Comparison of ENCODE assay signal across 11 cellular contexts in genomic region chr19:46374526-46375475, GRCh38. TPM values are rescaled to one million over a fixed set of nuclear protein-coding genes. Genes with fewer than 3 reads are reported as not detected.
A peak's percentile ranks its signal among the peaks of the same experiment; 100 is the strongest.
DNase-seq lines count a peak whose midpoint lies in the region; ATAC-seq and TF ChIP-seq lines count a peak whose summit lies in the region.
"Had no signal": no experiment of that assay in that cellular context is flagged by ENCODE, and none has a peak within 500 bp of the region (broad histone marks: within the 10 kb centered on the region; RNA-seq: fewer than 3 reads in every experiment).

No MANE protein-coding gene starts in this region.

- H3K9me3 ChIP-seq in mammary epithelial cell (replicated peaks; ENCODE audit: insufficient read depth, low read length) (no peaks in the 10 kb centered on the region), tibial artery (no peaks in the 10 kb centered on the region)

- CTCF ChIA-PET in mammary epithelial cell (lab: Charles Lee; ENCODE audit: low non-redundant PET), result no interaction called here

- no peak overlapping the region for H2AFZ ChIP-seq in mammary epithelial cell (ENCODE audit: low read depth, low read length)

- no peaks in the 10 kb centered on the region for H3K27me3 ChIP-seq in mammary epithelial cell (ENCODE audit: insufficient read depth, low read length)
- no peaks in the 10 kb centered on the region for H3K27me3 ChIP-seq in tibial artery

- 82% methylated on average over 17 of the region's 21 CpGs for WGBS in mammary epithelial cell (ENCODE audit: low coverage, missing lambda C conversion rate)

- H3K36me3 ChIP-seq in mammary epithelial cell (ENCODE audit: insufficient read depth, low read length) (peaks cover 10% of the 10 kb centered on the region), tibial artery (peaks cover 16 to 37% (median 20%) of the 10 kb centered on the region in 3 donors)

- no TSS peak for BruUV-seq in mammary epithelial cell (replicated peaks; lab: Mats Ljungman, UMichigan)

- no peaks in the 10 kb centered on the region for H4K20me1 ChIP-seq in mammary epithelial cell (ENCODE audit: insufficient read depth, low read length)

- peak overlapping the region; percentile 9 for H3K27ac ChIP-seq in mammary epithelial cell (ENCODE audit: insufficient read depth, low read depth, low read length)
- peak overlapping the region; percentile 50 to 75 for H3K27ac ChIP-seq in tibial artery
- H3K27ac ChIP-seq: KMS-11 had no signal

- TF ChIP-seq CTCF in mammary epithelial cell (conservative IDR thresholded peaks at IDR 0.05 in 1 of 2, IDR thresholded peaks at IDR 0.05 in 1 of 2; ENCODE audit: extremely low read depth in 1 of 2, insufficient read depth in 1 of 2, low read depth in 1 of 2, low read length in 2 of 2), result no peak
- no peak for TF ChIP-seq CTCF in tibial artery (IDR thresholded peaks at IDR 0.05)

- H3K4me3 ChIP-seq in mammary epithelial cell (replicated peaks in 1 of 3; ENCODE audit: insufficient read depth in 1 of 3, low read depth in 2 of 3, low read length in 3 of 3) (no peak overlapping the region), tibial artery (no peak overlapping the region)

- intact Hi-C loops in cardiac septum (cut with DNase I), result no loop called here
- intact Hi-C loops in left ventricle myocardium superior (cut with micrococcal nuclease), result no loop called here
- intact Hi-C loops in mammary epithelial cell (cut with micrococcal nuclease), result loop anchor here (5.0 to 10.0 kb wide), 2 partner anchors 92 to 290 kb away; no protein-coding TSS in a partner anchor
- intact Hi-C loops in tibial artery (cut with DNase I; ENCODE audit: low total_unique reads), result no loop called here

- no peak for ATAC-seq in left ventricle myocardium superior
- ATAC-seq: activated T-cell treated with anti-CD3 and anti-CD28 coated beads, Interleukin-2, amount 50 U/mL, for 72 hours had no signal

- peaks cover 42% of the 10 kb centered on the region for H3K79me2 ChIP-seq in mammary epithelial cell (ENCODE audit: insufficient read depth, low read length)

- DNase-seq in cardiac septum (ENCODE audit: low spot score) (peak; percentile 70), left ventricle myocardium superior (no peak), mammary epithelial cell (no peak), mesenteric fat pad (ENCODE audit: low spot score) (peak; percentile 55), tibial artery (peak in 1 of 2 donors; percentile 44), mucosa of gallbladder (ENCODE audit: low spot score) (no peak), NOMO-1 (lab: John Stamatoyannopoulos, UW; ENCODE audit: unreplicated experiment in 2 of 2) (no peak), NCI-H2227 (lab: John Stamatoyannopoulos, UW; ENCODE audit: unreplicated experiment) (no peak)
- DNase-seq: activated T-cell treated with anti-CD3 and anti-CD28 coated beads, Interleukin-2, amount 50 U/mL, for 72 hours; stimulated activated CD4-positive, alpha-beta T cell treated with anti-CD3 and anti-CD28 coated beads, Interleukin-15, amount 100 ng/mL, for 24 hours had no signal

- H3K9ac ChIP-seq in mammary epithelial cell (ENCODE audit: insufficient read depth, low read length), result no peak overlapping the region
- H3K9ac ChIP-seq: KMS-11 had no signal

- peak overlapping the region; percentile 91 for H3K4me2 ChIP-seq in mammary epithelial cell (ENCODE audit: insufficient read depth, low read depth, low read length)
- H3K4me2 ChIP-seq: KMS-11 had no signal

- in situ Hi-C loops in mammary epithelial cell (cut with MboI; ENCODE audit: low sequenced_read_pairs in 2 of 2), result loop anchor here in 1 of 2 donors (10.0 kb wide), 1 partner anchor 90 kb away; no protein-coding TSS in a partner anchor

- dilution Hi-C loops in mammary epithelial cell (cut with HindIII; ENCODE audit: low sequenced_read_pairs), result loop anchor here (5.0 kb wide), 1 partner anchor 92 kb away; no protein-coding TSS in a partner anchor

- peaks cover 38% of the 10 kb centered on the region for H3K4me1 ChIP-seq in mammary epithelial cell (ENCODE audit: insufficient read depth, low read length)
- H3K4me1 ChIP-seq in tibial artery, result peaks cover 5 to 66% (median 48%) of the 10 kb centered on the region in 4 donors

RNA-seq across cellular contexts. Expression of gene PPP5C, which starts 27.9 kb away (rescaled TPM):
- total RNA-seq in cardiac septum (82.8 TPM), left ventricle myocardium superior (72.5 TPM), mammary epithelial cell (10 to 100 TPM; 49.0 to 69.7 TPM), mesenteric fat pad (44.3 TPM), mucosa of gallbladder (66.2 TPM)
- polyA plus RNA-seq in mammary epithelial cell, result 116 TPM
- polyA minus RNA-seq in mammary epithelial cell, result 245 TPM

RNA-seq across cellular contexts. Expression of gene CCDC8, which starts 38.6 kb away (rescaled TPM):
- total RNA-seq in cardiac septum (34.2 TPM), left ventricle myocardium superior (33.5 TPM), mammary epithelial cell (100 to 1,000 TPM in 1 of 2 donors, 10 to 100 TPM in 1; 94.6 to 110 TPM), mesenteric fat pad (2.9 TPM), mucosa of gallbladder (8.5 TPM)
- polyA plus RNA-seq in mammary epithelial cell, result 47.7 TPM
- polyA minus RNA-seq in mammary epithelial cell, result 47.1 TPM
- total RNA-seq: activated T-cell treated with anti-CD3 and anti-CD28 coated beads, Interleukin-2, amount 50 U/mL, for 72 hours had no signal

RNA-seq across cellular contexts. Expression of gene PNMA8C, which starts 53.9 kb away (rescaled TPM):
- total RNA-seq in cardiac septum (0.16 TPM), left ventricle myocardium superior (0.07 TPM), mammary epithelial cell (1 to 10 TPM in 1 of 2 donors, not detected in 1; 2.3 TPM), mesenteric fat pad (not detected), mucosa of gallbladder (1.4 TPM)
- polyA plus RNA-seq in mammary epithelial cell, result not detected
- not detected for polyA minus RNA-seq in mammary epithelial cell
- total RNA-seq: activated T-cell treated with anti-CD3 and anti-CD28 coated beads, Interleukin-2, amount 50 U/mL, for 72 hours had no signal

Comparison
In these comparisons a context has a peak if more than half of its experiments do, and no peak if none do; other contexts are left out.
1. DNase-seq: peak in cardiac septum (single experiment) and mesenteric fat pad (single experiment); none in left ventricle myocardium superior (single experiment), mammary epithelial cell (single experiment), mucosa of gallbladder (single experiment), NOMO-1 (0 of 2) and NCI-H2227 (single experiment).